Comparison of ENCODE assay signal across 14 cellular contexts in genomic region chr20:57400821-57401564, GRCh38. TPM values are rescaled to one million over a fixed set of nuclear protein-coding genes. Genes with fewer than 3 reads are reported as not detected.
DNase-seq lines count a peak whose midpoint lies in the region; ATAC-seq and TF ChIP-seq lines count a peak whose summit lies in the region.
"Had no signal": no experiment of that assay in that cellular context is flagged by ENCODE, and none has a peak within 500 bp of the region (broad histone marks: within the 10 kb centered on the region; RNA-seq: fewer than 3 reads in every experiment).

No MANE protein-coding gene starts in this region.

- no TSS peak for BruUV-seq in Caco-2 (replicated peaks; lab: Mats Ljungman, UMichigan)

- peaks cover 77% of the 10 kb centered on the region for H3K36me3 ChIP-seq in CD4-positive, alpha-beta memory T cell (ENCODE audit: insufficient read depth, low read length)
- H3K36me3 ChIP-seq in SU-DHL-6 (ENCODE audit: low read length) (peaks cover 16% of the 10 kb centered on the region; the same call in 1 of the 2 replicates), lower lobe of right lung (peaks cover 62% of the 10 kb centered on the region), Caco-2 (ENCODE audit: control insufficient read depth, insufficient read depth, low read length) (peaks cover 13% of the 10 kb centered on the region)

- H3K27me3 Mint-ChIP-seq in CD4-positive, alpha-beta memory T cell, result peaks cover 0 to 3% of the 10 kb centered on the region in 2 donors
- no peaks in the 10 kb centered on the region for H3K27me3 Mint-ChIP-seq in Caco-2 (ENCODE audit: insufficient read depth, unreplicated experiment)

- H3K9me3 Mint-ChIP-seq in CD4-positive, alpha-beta memory T cell, result peaks cover 0 to 16% (median 0%) of the 10 kb centered on the region in 8 donors
- H3K9me3 Mint-ChIP-seq in Caco-2 (ENCODE audit: unreplicated experiment), result no peaks in the 10 kb centered on the region

- intact Hi-C loops in CD4-positive, alpha-beta memory T cell (cut with micrococcal nuclease), result no loop called here
- intact Hi-C loops in lower lobe of right lung (cut with DNase I) (no loop called here), Caco-2 (cut with micrococcal nuclease; ENCODE audit: unreplicated experiment) (no loop called here)

- peak overlapping the region; percentile 90 for H3K27ac ChIP-seq in CD4-positive, alpha-beta memory T cell (ENCODE audit: low read depth, low read length)
- peak overlapping the region; percentile 97 for H3K27ac ChIP-seq in SU-DHL-6 (ENCODE audit: low read depth, low read length)
- H3K27ac ChIP-seq in lower lobe of right lung, result no peak overlapping the region
- H3K27ac ChIP-seq: HL-60, parathyroid adenoma had no signal

- CTCF ChIA-PET in CD4-positive, alpha-beta memory T cell (lab: Charles Lee; ENCODE audit: partially characterized antibody), result interaction anchor here (1.4 to 5.6 kb wide), 2 partner anchors 11 to 21 kb away, joined by 3 to 31 read pairs; no protein-coding TSS in a partner anchor
- CTCF ChIA-PET in Caco-2 (lab: Charles Lee), result no interaction called here

- peaks cover 93% of the 10 kb centered on the region for H3K4me1 ChIP-seq in CD4-positive, alpha-beta memory T cell (ENCODE audit: insufficient read depth, low read length)
- H3K4me1 ChIP-seq in lower lobe of right lung, result peaks cover 42% of the 10 kb centered on the region
- H3K4me1 ChIP-seq in Caco-2, result no peaks in the 10 kb centered on the region
- H3K4me1 ChIP-seq: parathyroid adenoma had no signal

- H3K79me2 ChIP-seq in SU-DHL-6 (ENCODE audit: insufficient read depth, low read length), result peaks cover 65% of the 10 kb centered on the region
- H3K79me2 ChIP-seq: parathyroid adenoma had no signal

- H3K36me3 Mint-ChIP-seq in CD4-positive, alpha-beta memory T cell, result peaks cover 58 to 75% of the 10 kb centered on the region in 2 donors
- H3K36me3 Mint-ChIP-seq in Caco-2 (ENCODE audit: insufficient read depth, unreplicated experiment), result peaks cover 20% of the 10 kb centered on the region

- H3K9me2 ChIP-seq in SU-DHL-6 (replicated peaks; ENCODE audit: insufficient read depth, low read length), result no peaks in the 10 kb centered on the region

- H3K9ac ChIP-seq in SU-DHL-6 (ENCODE audit: low read length), result peak overlapping the region; percentile 77
- H3K9ac ChIP-seq: parathyroid adenoma had no signal

- peaks cover 40 to 81% (median 61%) of the 10 kb centered on the region in 4 donors for H3K4me1 Mint-ChIP-seq in CD4-positive, alpha-beta memory T cell
- no peaks in the 10 kb centered on the region for H3K4me1 Mint-ChIP-seq in Caco-2 (ENCODE audit: low read depth, unreplicated experiment)

- H2AFZ ChIP-seq in SU-DHL-6 (ENCODE audit: low read depth, low read length, severe bottlenecking), result no peak overlapping the region
- H2AFZ ChIP-seq: parathyroid adenoma had no signal

- peak overlapping the region; percentile 73 to 99 (median 94) for H3K27ac Mint-ChIP-seq in CD4-positive, alpha-beta memory T cell
- H3K27ac Mint-ChIP-seq in Caco-2 (ENCODE audit: unreplicated experiment), result no peak overlapping the region

- no peak for DNase-seq in CD4-positive, alpha-beta memory T cell
- DNase-seq in lower lobe of right lung (peak; percentile 37), NCI-H226 (no peak), DMS 273 (lab: John Stamatoyannopoulos, UW; ENCODE audit: unreplicated experiment) (no peak), Caco-2 (no peak), HuH-7.5 (ENCODE audit: low spot score) (no peak)
- DNase-seq: activated CD4-positive, CD25-positive, alpha-beta regulatory T cell treated with anti-CD3 and anti-CD28 coated beads, Interleukin-2, amount 50 U/mL, for 72 hours; caudate nucleus; hypothalamus; NCI-H524 had no signal

- POLR2A ChIA-PET in CD4-positive, alpha-beta memory T cell (lab: Charles Lee; ENCODE audit: partially characterized antibody), result interaction anchor here (0.6 to 9.7 kb wide), 6 partner anchors 12 to 46 kb away, joined by 3 to 150 read pairs (median 8); partner anchors contain the start of gene RBM38
- POLR2A ChIA-PET in Caco-2 (lab: Charles Lee), result no interaction called here

- no peaks in the 10 kb centered on the region for H3K27me3 ChIP-seq in CD4-positive, alpha-beta memory T cell (ENCODE audit: insufficient read depth, low read length)
- H3K27me3 ChIP-seq in SU-DHL-6 (ENCODE audit: low read length) (no peaks in the 10 kb centered on the region), lower lobe of right lung (ENCODE audit: low read depth) (no peaks in the 10 kb centered on the region), Caco-2 (replicated peaks; ENCODE audit: control insufficient read depth, insufficient read depth, low read length) (no peaks in the 10 kb centered on the region)

- no peaks in the 10 kb centered on the region for H3K9me3 ChIP-seq in CD4-positive, alpha-beta memory T cell (ENCODE audit: control insufficient read depth in 1 of 2, low read length in 2 of 2)
- H3K9me3 ChIP-seq in SU-DHL-6 (ENCODE audit: insufficient read depth, low read length) (no peaks in the 10 kb centered on the region), lower lobe of right lung (no peaks in the 10 kb centered on the region), Caco-2 (no peaks in the 10 kb centered on the region)

- H3K4me2 ChIP-seq in SU-DHL-6 (ENCODE audit: low read depth, low read length, poor library complexity, severe bottlenecking), result peak overlapping the region; percentile 86

- H4K20me1 ChIP-seq in SU-DHL-6 (ENCODE audit: low read depth, low read length), result peaks cover 13% of the 10 kb centered on the region; the same call in 1 of the 2 replicates

- ATAC-seq in GM19397 (IDR thresholded peaks at IDR 0.05; ENCODE audit: unreplicated experiment), result peak; percentile 26
- no peak for ATAC-seq in lower lobe of right lung

- peaks cover 23% of the 10 kb centered on the region for H3F3A ChIP-seq in SU-DHL-6 (ENCODE audit: insufficient read depth)

- TF ChIP-seq CTCF in SU-DHL-6 (IDR thresholded peaks at IDR 0.05; ENCODE audit: insufficient read depth, low read length, poor library complexity, severe bottlenecking) (no peak), lower lobe of right lung (IDR thresholded peaks at IDR 0.05) (no peak), Caco-2 (IDR thresholded peaks at IDR 0.05; ENCODE audit: insufficient read depth in 1 of 2, low read depth in 1 of 2, low read length in 1 of 2, severe bottlenecking in 1 of 2, unreplicated experiment in 1 of 2) (no peak)

- peak overlapping the region; percentile 39 to 90 (median 56) for H3K4me3 Mint-ChIP-seq in CD4-positive, alpha-beta memory T cell
- H3K4me3 Mint-ChIP-seq in Caco-2 (ENCODE audit: unreplicated experiment), result no peak overlapping the region

- H3K4me3 ChIP-seq in CD4-positive, alpha-beta memory T cell (ENCODE audit: low read length in 2 of 2), result no peak overlapping the region
- H3K4me3 ChIP-seq in SU-DHL-6 (ENCODE audit: insufficient read depth, low read length, poor library complexity, severe bottlenecking), result no peak overlapping the region
- H3K4me3 ChIP-seq in lower lobe of right lung, result no peak overlapping the region
- no peak overlapping the region for H3K4me3 ChIP-seq in Caco-2 (ENCODE audit: low read depth, low read length)

RNA-seq across cellular contexts. Expression of gene RBM38, which starts 9.8 kb away (rescaled TPM):
- 10 to 100 TPM; 76.0 to 79.6 TPM for total RNA-seq in CD4-positive, alpha-beta memory T cell
- polyA plus RNA-seq in CD4-positive, alpha-beta memory T cell, result 10 to 100 TPM; 33.1 to 97.8 TPM
- total RNA-seq in lower lobe of right lung (15.5 TPM), Caco-2 (2022) (34.4 and 39.2 TPM in 2 replicates)

RNA-seq across cellular contexts. Expression of gene RAE1, which starts 49.9 kb away (rescaled TPM):
- 10 to 100 TPM; 30.9 to 33.8 TPM for total RNA-seq in CD4-positive, alpha-beta memory T cell
- 10 to 100 TPM; 31.7 to 43.9 TPM for polyA plus RNA-seq in CD4-positive, alpha-beta memory T cell
- total RNA-seq in lower lobe of right lung, result 20.6 TPM
- total RNA-seq in Caco-2 (2022), result 133 and 138 TPM in 2 replicates
